Comparison of ENCODE assay signal across 20 cellular contexts in genomic region chr16:86574646-86575045, GRCh38. TPM values are rescaled to one million over a fixed set of nuclear protein-coding genes. Genes with fewer than 3 reads are reported as not detected.
DNase-seq lines count a peak whose midpoint lies in the region; ATAC-seq, FAIRE-seq and TF ChIP-seq lines count a peak whose summit lies in the region.
"Had no signal": no experiment of that assay in that cellular context is flagged by ENCODE, and none has a peak within 500 bp of the region (broad histone marks: within the 10 kb centered on the region; RNA-seq: fewer than 3 reads in every experiment).

No MANE protein-coding gene starts in this region.

- in situ Hi-C loops in HepG2 (cut with HindIII; ENCODE audit: extremely low pct_ligation_motif_present, low pct_unique_long_range_greater_than_20kb): no loop called here

- no peaks in the 10 kb centered on the region for H3K79me2 ChIP-seq in HepG2 (ENCODE audit: insufficient read depth, low read length)

- TF ChIP-seq POLR2A in HepG2 (IDR thresholded peaks at IDR 0.05; ENCODE audit: insufficient read depth in 1 of 2, low read depth in 2 of 2, low read length in 2 of 2) (no peak), right lobe of liver (IDR thresholded peaks at IDR 0.05) (no peak)

- peak overlapping the region; percentile 99 for H3K27ac Mint-ChIP-seq in chondrocyte (ENCODE audit: unreplicated experiment)
- no peak overlapping the region for H3K27ac Mint-ChIP-seq in nephron progenitor cell

- H3K9me3 Mint-ChIP-seq in chondrocyte (ENCODE audit: low read depth) (no peaks in the 10 kb centered on the region), nephron progenitor cell (no peaks in the 10 kb centered on the region)

- no TSS peak for BruUV-seq in HepG2 (replicated peaks; lab: Mats Ljungman, UMichigan)

- H3K9me3 ChIP-seq in HepG2 (ENCODE audit: low read length) (no peaks in the 10 kb centered on the region), right lobe of liver (no peaks in the 10 kb centered on the region), aorta (ENCODE audit: control insufficient read depth, low read length) (no peaks in the 10 kb centered on the region)
- H3K9me3 ChIP-seq: A549, SJCRH30 had no signal

- no peak overlapping the region for H3K27ac ChIP-seq in HepG2 (ENCODE audit: extremely low read length, insufficient read depth, low read length)
- H3K27ac ChIP-seq in right lobe of liver: no peak overlapping the region
- H3K27ac ChIP-seq in aorta (ENCODE audit: low read depth in 1 of 2, low read length in 2 of 2): peak overlapping the region; percentile 20 to 90
- H3K27ac ChIP-seq: C4-2B had no signal

- FAIRE-seq in HepG2 (lab: Jason Lieb, UNC): no peak
- FAIRE-seq: A549, GM12891 had no signal

- TF ChIP-seq CTCF in HepG2 (CRISPR knock-in tag; IDR thresholded peaks at IDR 0.05) (no peak), right lobe of liver (IDR thresholded peaks at IDR 0.05) (no peak), chondrocyte (IDR thresholded peaks at IDR 0.05) (no peak), nephron progenitor cell (IDR thresholded peaks at IDR 0.05) (no peak)

- intact Hi-C loops in HepG2 (cut with micrococcal nuclease; ENCODE audit: unreplicated experiment) (no loop called here), right lobe of liver (cut with DNase I) (loop anchor here in 1 of 2 donors (10.0 kb wide), 1 partner anchor 490 kb away; no protein-coding TSS in a partner anchor), aorta (cut with DNase I) (loop anchor here (2.0 to 10.0 kb wide), 10 partner anchors 38 to 553 kb away; no protein-coding TSS in a partner anchor)

- H3K4me2 ChIP-seq in HepG2 (ENCODE audit: low read depth, low read length): no peak overlapping the region

- H2AFZ ChIP-seq in HepG2 (ENCODE audit: low read length): no peak overlapping the region

- H3K36me3 ChIP-seq in HepG2 (replicated peaks in 1 of 2; ENCODE audit: control insufficient read depth in 1 of 2, insufficient read depth in 2 of 2, low read length in 2 of 2) (no peaks in the 10 kb centered on the region), right lobe of liver (no peaks in the 10 kb centered on the region), aorta (ENCODE audit: control insufficient read depth in 1 of 2, insufficient read depth in 2 of 2, low read length in 1 of 2) (no peaks in the 10 kb centered on the region)

- no peak overlapping the region for H3K9ac ChIP-seq in HepG2 (ENCODE audit: insufficient read depth, low read depth, low read length)

- TF ChIP-seq RAD21 in HepG2 (CRISPR knock-in tag; IDR thresholded peaks at IDR 0.05): no peak

- H3K27me3 ChIP-seq in HepG2 (ENCODE audit: control insufficient read depth in 1 of 2, insufficient read depth in 2 of 2, low read length in 2 of 2) (peaks cover 13 to 93% of the 10 kb centered on the region in 2 experiments), right lobe of liver (peaks cover 0 to 28% of the 10 kb centered on the region in 2 donors), aorta (ENCODE audit: control insufficient read depth in 1 of 2, insufficient read depth in 2 of 2, low read length in 1 of 2) (no peaks in the 10 kb centered on the region)
- H3K27me3 ChIP-seq: SJCRH30 had no signal

- H3K4me1 ChIP-seq in HepG2 (ENCODE audit: insufficient read depth, low read length) (peaks cover 9% of the 10 kb centered on the region), right lobe of liver (no peaks in the 10 kb centered on the region), aorta (ENCODE audit: control insufficient read depth in 1 of 2, insufficient read depth in 2 of 2, low read length in 2 of 2) (no peaks in the 10 kb centered on the region)
- H3K4me1 ChIP-seq: A549, SJCRH30 had no signal

- H3K4me1 Mint-ChIP-seq in chondrocyte (ENCODE audit: low read depth) (peaks cover 81% of the 10 kb centered on the region), nephron progenitor cell (peaks cover 85% of the 10 kb centered on the region)

- H3K27me3 Mint-ChIP-seq in chondrocyte (ENCODE audit: low read depth): no peaks in the 10 kb centered on the region
- H3K27me3 Mint-ChIP-seq in nephron progenitor cell (ENCODE audit: low read depth, poor library complexity): peaks cover 48% of the 10 kb centered on the region

- WGBS in HepG2 (ENCODE audit: low lambda C conversion rate): 2% methylated on average over 4 of the region's 4 CpGs
- 17% methylated on average over 1 of the region's 4 CpGs for WGBS in right lobe of liver (ENCODE audit: insufficient coverage, low coverage, low lambda C conversion rate, missing lambda C conversion rate)
- WGBS in aorta, 2 donors: 62 to 66% methylated on average over 4 of the region's 4 CpGs

- H3K36me3 Mint-ChIP-seq in chondrocyte (ENCODE audit: low read depth) (peaks cover 23% of the 10 kb centered on the region), nephron progenitor cell (ENCODE audit: low read depth) (peaks cover 36% of the 10 kb centered on the region)
- H3K36me3 Mint-ChIP-seq: IgD-negative memory B cell had no signal

- ATAC-seq in HepG2: no peak
- no peak for ATAC-seq in right lobe of liver
- no peak for ATAC-seq in aorta (ENCODE audit: low FRiP score)
- ATAC-seq: A549 had no signal

- peaks cover 3% of the 10 kb centered on the region; the same call in 1 of the 2 replicates for H4K20me1 ChIP-seq in HepG2 (ENCODE audit: insufficient read depth, low read length)

- H3K4me3 Mint-ChIP-seq in chondrocyte (ENCODE audit: unreplicated experiment): no peak overlapping the region
- peak overlapping the region; percentile 96 for H3K4me3 Mint-ChIP-seq in nephron progenitor cell

- H3K4me3 ChIP-seq in HepG2 (replicated peaks in 1 of 3; ENCODE audit: insufficient read depth in 1 of 3, low read depth in 2 of 3, low read length in 3 of 3) (no peak overlapping the region), right lobe of liver (no peak overlapping the region), aorta (ENCODE audit: low read length in 2 of 2) (no peak overlapping the region)
- H3K4me3 ChIP-seq: A549, SJCRH30 had no signal

- POLR2A ChIA-PET in HepG2 (lab: Yijun Ruan, JAX): no interaction called here

- CTCF ChIA-PET in HepG2 (lab: Yijun Ruan, JAX; ENCODE audit: low intra/inter-chr PET ratio, low total read pairs): interaction anchor here (1.4 kb wide), 1 partner anchor 503 kb away, joined by 4 read pairs; no protein-coding TSS in a partner anchor

- no peak for DNase-seq in HepG2 (ENCODE audit: low spot score)
- DNase-seq in right lobe of liver: no peak
- no peak for DNase-seq in chondrocyte (ENCODE audit: low spot score)
- DNase-seq in nephron progenitor cell: no peak
- no peak for DNase-seq in aorta
- DNase-seq in occipital lobe (lab: John Stamatoyannopoulos, UW): no peak
- no peak for DNase-seq in LoVo (ENCODE audit: low spot score)
- no peak for DNase-seq in NCI-H2227 treated with DMSO at 0.1 percent for 48 hours (lab: John Stamatoyannopoulos, UW)
- DNase-seq: COR-L47, GF-D8, NCI-H1417, NCI-H187 treated with DMSO at 0.1 percent for 48 hours, NCI-H748 treated with DMSO at 0.1 percent for 48 hours, SJCRH30 had no signal

- TF ChIP-seq EP300 in HepG2 (IDR thresholded peaks at IDR 0.05; ENCODE audit: low read depth in 2 of 2, low read length in 2 of 2): no peak
- no peak for TF ChIP-seq EP300 in HepG2 (CRISPR knock-in tag; IDR thresholded peaks at IDR 0.05; ENCODE audit: borderline replicate concordance)

RNA-seq across cellular contexts. Expression of gene FOXL1, which starts 3.7 kb away (rescaled TPM):
- not detected in 2 replicates for total RNA-seq in HepG2 (2016; rRNA removed; fragmentation: Illumina TruSeq; extraction: Trizol)
- total RNA-seq in HepG2 (2016; cell fraction: cytosol; rRNA removed; fragmentation: Illumina TruSeq; extraction: Trizol; ENCODE audit: low read depth): not detected in 2 replicates
- not detected in 2 replicates for total RNA-seq in HepG2 (2016; cell fraction: insoluble cytoplasmic fraction; rRNA removed; fragmentation: Illumina TruSeq; extraction: Trizol)
- total RNA-seq in HepG2 (2016; cell fraction: membrane; rRNA removed; fragmentation: Illumina TruSeq; extraction: Trizol): not detected in 2 replicates
- not detected in 2 replicates for total RNA-seq in HepG2 (2016; cell fraction: nucleus; rRNA removed; fragmentation: Illumina TruSeq; extraction: Trizol)
- polyA plus RNA-seq in HepG2 (2011; rRNA removed): not detected in 2 replicates
- polyA plus RNA-seq in HepG2 (2011; cell fraction: cytosol; rRNA removed): 0.01 TPM in 1 of 2 replicates, not detected in the other
- polyA plus RNA-seq in HepG2 (2011; cell fraction: nucleus; rRNA removed): not detected in 2 replicates
- polyA plus RNA-seq in HepG2 (2012): not detected in 2 replicates
- not detected in 2 replicates for polyA plus RNA-seq in HepG2 (2016; cell fraction: cytosol; fragmentation: Illumina TruSeq; extraction: Trizol; ENCODE audit: low read depth)
- not detected in 2 replicates for polyA plus RNA-seq in HepG2 (2016; cell fraction: insoluble cytoplasmic fraction; fragmentation: Illumina TruSeq; extraction: Trizol; ENCODE audit: low read depth)
- polyA plus RNA-seq in HepG2 (2016; cell fraction: membrane; fragmentation: Illumina TruSeq; extraction: Trizol; ENCODE audit: low read depth): not detected in 2 replicates
- not detected in 2 replicates for polyA plus RNA-seq in HepG2 (2016; cell fraction: nucleus; fragmentation: Illumina TruSeq; extraction: Trizol; ENCODE audit: insufficient read depth, low read depth)
- polyA minus RNA-seq in HepG2 (2011; rRNA and poly(A)+ RNA removed; ENCODE audit: low replicate concordance): 1.1 TPM in 1 of 2 replicates, not detected in the other
- not detected in 2 replicates for polyA minus RNA-seq in HepG2 (2011; cell fraction: cytosol; rRNA and poly(A)+ RNA removed)
- polyA minus RNA-seq in HepG2 (2011; cell fraction: nucleus; rRNA and poly(A)+ RNA removed): not detected in 2 replicates
- under 1 TPM in 4 of 6 experiments, not detected in 2; 0.15 to 0.74 (median 0.46) TPM for total RNA-seq in right lobe of liver
- 7.7 to 10.1 TPM (median 8.1 TPM) in 3 replicates for total RNA-seq in chondrocyte
- total RNA-seq in aorta: 10 to 100 TPM; 23.8 to 34.4 TPM
- polyA plus RNA-seq in aorta: 10 to 100 TPM in 1 of 2 donors, 1 to 10 TPM in 1; 4.3 to 11.9 TPM
- 0.47 TPM for total RNA-seq in occipital lobe
- polyA plus RNA-seq: IgD-negative memory B cell had no signal

RNA-seq across cellular contexts. Expression of gene FOXC2, which starts 8.0 kb away (rescaled TPM):
- total RNA-seq in HepG2 (2016; rRNA removed; fragmentation: Illumina TruSeq; extraction: Trizol): not detected in 2 replicates
- not detected in 2 replicates for total RNA-seq in HepG2 (2016; cell fraction: cytosol; rRNA removed; fragmentation: Illumina TruSeq; extraction: Trizol; ENCODE audit: low read depth)
- total RNA-seq in HepG2 (2016; cell fraction: insoluble cytoplasmic fraction; rRNA removed; fragmentation: Illumina TruSeq; extraction: Trizol): not detected in 2 replicates
- total RNA-seq in HepG2 (2016; cell fraction: membrane; rRNA removed; fragmentation: Illumina TruSeq; extraction: Trizol): not detected in 2 replicates
- not detected in 2 replicates for total RNA-seq in HepG2 (2016; cell fraction: nucleus; rRNA removed; fragmentation: Illumina TruSeq; extraction: Trizol)
- polyA plus RNA-seq in HepG2 (2011; rRNA removed): 0.05 TPM in 1 of 2 replicates, not detected in the other
- polyA plus RNA-seq in HepG2 (2011; cell fraction: cytosol; rRNA removed): not detected in 2 replicates
- 0.26 and 0.31 TPM in 2 replicates for polyA plus RNA-seq in HepG2 (2011; cell fraction: nucleus; rRNA removed)
- polyA plus RNA-seq in HepG2 (2012): 0.08 TPM in 1 of 2 replicates, not detected in the other
- polyA plus RNA-seq in HepG2 (2016; cell fraction: cytosol; fragmentation: Illumina TruSeq; extraction: Trizol; ENCODE audit: low read depth): not detected in 2 replicates
- polyA plus RNA-seq in HepG2 (2016; cell fraction: insoluble cytoplasmic fraction; fragmentation: Illumina TruSeq; extraction: Trizol; ENCODE audit: low read depth): not detected in 2 replicates
- not detected in 2 replicates for polyA plus RNA-seq in HepG2 (2016; cell fraction: membrane; fragmentation: Illumina TruSeq; extraction: Trizol; ENCODE audit: low read depth)
- polyA plus RNA-seq in HepG2 (2016; cell fraction: nucleus; fragmentation: Illumina TruSeq; extraction: Trizol; ENCODE audit: insufficient read depth, low read depth): not detected in 2 replicates
- polyA minus RNA-seq in HepG2 (2011; rRNA and poly(A)+ RNA removed; ENCODE audit: low replicate concordance): 0.82 TPM in 1 of 2 replicates, not detected in the other
- not detected in 2 replicates for polyA minus RNA-seq in HepG2 (2011; cell fraction: cytosol; rRNA and poly(A)+ RNA removed)
- polyA minus RNA-seq in HepG2 (2011; cell fraction: nucleus; rRNA and poly(A)+ RNA removed): 0.13 TPM in 1 of 2 replicates, not detected in the other
- under 1 TPM in 1 of 6 experiments, not detected in 5; 0.20 TPM for total RNA-seq in right lobe of liver
- 70.4 to 84.2 TPM (median 77.8 TPM) in 3 replicates for total RNA-seq in chondrocyte
- 10 to 100 TPM; 29.0 to 45.4 TPM for total RNA-seq in aorta
- 10 to 100 TPM in 1 of 2 donors, 1 to 10 TPM in 1; 8.6 to 22.8 TPM for polyA plus RNA-seq in aorta
- 0.62 TPM for total RNA-seq in occipital lobe
- total RNA-seq: HT-29, NCI-H460 had no signal
- polyA plus RNA-seq: IgD-negative memory B cell had no signal

RNA-seq across cellular contexts. Expression of gene MTHFSD, which starts 19.6 kb away (rescaled TPM):
- total RNA-seq in HepG2 (2016; rRNA removed; fragmentation: Illumina TruSeq; extraction: Trizol) (8.9 and 16.3 TPM in 2 replicates), right lobe of liver (10 to 100 TPM in 2 of 6 experiments, 1 to 10 TPM in 4; 5.9 to 11.6 (median 9.0) TPM), chondrocyte (8.1 to 13.2 TPM (median 8.5 TPM) in 3 replicates), aorta (10 to 100 TPM; 14.0 to 23.1 TPM), occipital lobe (10.3 TPM)
- total RNA-seq in HepG2 (2016; cell fraction: cytosol; rRNA removed; fragmentation: Illumina TruSeq; extraction: Trizol; ENCODE audit: low read depth): 3.0 and 3.2 TPM in 2 replicates
- 9.5 and 14.5 TPM in 2 replicates for total RNA-seq in HepG2 (2016; cell fraction: insoluble cytoplasmic fraction; rRNA removed; fragmentation: Illumina TruSeq; extraction: Trizol)
- total RNA-seq in HepG2 (2016; cell fraction: membrane; rRNA removed; fragmentation: Illumina TruSeq; extraction: Trizol): 6.0 and 6.1 TPM in 2 replicates
- total RNA-seq in HepG2 (2016; cell fraction: nucleus; rRNA removed; fragmentation: Illumina TruSeq; extraction: Trizol): 21.7 and 25.7 TPM in 2 replicates
- polyA plus RNA-seq in HepG2 (2011; rRNA removed) (14.2 and 15.8 TPM in 2 replicates), aorta (10 to 100 TPM in 1 of 2 donors, 1 to 10 TPM in 1; 2.3 to 13.2 TPM)
- 5.8 and 6.4 TPM in 2 replicates for polyA plus RNA-seq in HepG2 (2011; cell fraction: cytosol; rRNA removed)
- 85.9 and 86.6 TPM in 2 replicates for polyA plus RNA-seq in HepG2 (2011; cell fraction: nucleus; rRNA removed)
- polyA plus RNA-seq in HepG2 (2012): 8.3 and 11.3 TPM in 2 replicates
- 1.9 and 2.3 TPM in 2 replicates for polyA plus RNA-seq in HepG2 (2016; cell fraction: cytosol; fragmentation: Illumina TruSeq; extraction: Trizol; ENCODE audit: low read depth)
- polyA plus RNA-seq in HepG2 (2016; cell fraction: insoluble cytoplasmic fraction; fragmentation: Illumina TruSeq; extraction: Trizol; ENCODE audit: low read depth): 9.8 and 13.1 TPM in 2 replicates
- polyA plus RNA-seq in HepG2 (2016; cell fraction: membrane; fragmentation: Illumina TruSeq; extraction: Trizol; ENCODE audit: low read depth): 4.8 and 5.1 TPM in 2 replicates
- polyA plus RNA-seq in HepG2 (2016; cell fraction: nucleus; fragmentation: Illumina TruSeq; extraction: Trizol; ENCODE audit: insufficient read depth, low read depth): 28.2 and 29.9 TPM in 2 replicates
- polyA minus RNA-seq in HepG2 (2011; rRNA and poly(A)+ RNA removed; ENCODE audit: low replicate concordance): 27.7 and 27.8 TPM in 2 replicates
- 5.9 and 9.4 TPM in 2 replicates for polyA minus RNA-seq in HepG2 (2011; cell fraction: cytosol; rRNA and poly(A)+ RNA removed)
- polyA minus RNA-seq in HepG2 (2011; cell fraction: nucleus; rRNA and poly(A)+ RNA removed): 76.5 and 82.9 TPM in 2 replicates

Comparison
In these comparisons a context has a peak if more than half of its experiments do, and no peak if none do; other contexts are left out.
1. H3K27ac ChIP-seq: peak in aorta (2 of 2); none in HepG2 (single experiment) and right lobe of liver (0 of 3).
2. RNA of gene FOXC2, which starts 8.0 kb away (total RNA-seq): 70.4 to 84.2 TPM in chondrocyte and 29.0 to 45.4 TPM in aorta; 0.62 TPM in occipital lobe (single experiment), 0.20 TPM in right lobe of liver and not detected in HepG2; every median in the first group is over 10 times any median in the second.